In genomic region chr2:216366777-216367465, GRCh38 we compare ENCODE assay signal across 1 cellular context.
A peak's percentile ranks its signal among the peaks of the same experiment; 100 is the strongest.
TF ChIP-seq lines count a peak whose summit lies in the region.

No MANE protein-coding gene starts in this region.

TF ChIP-seq in GM12878, 131 proteins besides CTCF, POLR2A, EP300 and RAD21 (continued from another document):
- TF ChIP-seq, protein P1, sequence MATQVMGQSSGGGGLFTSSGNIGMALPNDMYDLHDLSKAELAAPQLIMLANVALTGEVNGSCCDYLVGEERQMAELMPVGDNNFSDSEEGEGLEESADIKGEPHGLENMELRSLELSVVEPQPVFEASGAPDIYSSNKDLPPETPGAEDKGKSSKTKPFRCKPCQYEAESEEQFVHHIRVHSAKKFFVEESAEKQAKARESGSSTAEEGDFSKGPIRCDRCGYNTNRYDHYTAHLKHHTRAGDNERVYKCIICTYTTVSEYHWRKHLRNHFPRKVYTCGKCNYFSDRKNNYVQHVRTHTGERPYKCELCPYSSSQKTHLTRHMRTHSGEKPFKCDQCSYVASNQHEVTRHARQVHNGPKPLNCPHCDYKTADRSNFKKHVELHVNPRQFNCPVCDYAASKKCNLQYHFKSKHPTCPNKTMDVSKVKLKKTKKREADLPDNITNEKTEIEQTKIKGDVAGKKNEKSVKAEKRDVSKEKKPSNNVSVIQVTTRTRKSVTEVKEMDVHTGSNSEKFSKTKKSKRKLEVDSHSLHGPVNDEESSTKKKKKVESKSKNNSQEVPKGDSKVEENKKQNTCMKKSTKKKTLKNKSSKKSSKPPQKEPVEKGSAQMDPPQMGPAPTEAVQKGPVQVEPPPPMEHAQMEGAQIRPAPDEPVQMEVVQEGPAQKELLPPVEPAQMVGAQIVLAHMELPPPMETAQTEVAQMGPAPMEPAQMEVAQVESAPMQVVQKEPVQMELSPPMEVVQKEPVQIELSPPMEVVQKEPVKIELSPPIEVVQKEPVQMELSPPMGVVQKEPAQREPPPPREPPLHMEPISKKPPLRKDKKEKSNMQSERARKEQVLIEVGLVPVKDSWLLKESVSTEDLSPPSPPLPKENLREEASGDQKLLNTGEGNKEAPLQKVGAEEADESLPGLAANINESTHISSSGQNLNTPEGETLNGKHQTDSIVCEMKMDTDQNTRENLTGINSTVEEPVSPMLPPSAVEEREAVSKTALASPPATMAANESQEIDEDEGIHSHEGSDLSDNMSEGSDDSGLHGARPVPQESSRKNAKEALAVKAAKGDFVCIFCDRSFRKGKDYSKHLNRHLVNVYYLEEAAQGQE (IDR thresholded peaks at IDR 0.05; ENCODE audit: low read depth, low read length), result peak; percentile 67; the same call in 1 of the 2 replicates
